Comparison of ENCODE assay signal across 1 cellular context in genomic region chr6:31629014-31629413, GRCh38.
TF ChIP-seq lines count a peak whose summit lies in the region.

No MANE protein-coding gene starts in this region.

TF ChIP-seq in HCT116, 20 proteins besides CTCF, POLR2A, EP300 and RAD21:
- TF ChIP-seq YY1 (IDR thresholded peaks at IDR 0.05; ENCODE audit: extremely low read depth, insufficient replicate concordance, low read depth, low read length) = no peak
- 0 out of 2 replicates have a peak, but pooled peaks have one; percentile 20 for TF ChIP-seq POLR2AphosphoS5 (IDR thresholded peaks at IDR 0.05; ENCODE audit: low read depth, low read length)
